In genomic region chr22:44802956-44803355, GRCh38 we compare ENCODE assay signal across 17 cellular contexts. TPM values are rescaled to one million over a fixed set of nuclear protein-coding genes. Genes with fewer than 3 reads are reported as not detected.
"Had no signal": no experiment of that assay in that cellular context is flagged by ENCODE, and none has a peak within 500 bp of the region (broad histone marks: within the 10 kb centered on the region; RNA-seq: fewer than 3 reads in every experiment).

No MANE protein-coding gene starts in this region.

- H3K9me3 ChIP-seq: lower lobe of right lung, psoas muscle, sigmoid colon, thyroid gland, vagina had no signal

- H3K4me3 Mint-ChIP-seq: effector memory CD8-positive, alpha-beta T cell; naive thymus-derived CD8-positive, alpha-beta T cell; neural crest cell; stimulated activated memory B cell treated with anti-CD40 and anti-IgM and Interleukin-4, amounts not matched to agents 10 μg/mL and 1 μg/mL and 100 μg/mL, for 72 hours; stimulated activated naive CD8-positive, alpha-beta T cell treated with anti-CD3 and anti-CD28 coated beads, Interleukin-15, Interleukin-2, amounts not matched to agents 100 ng/mL and 50 ng/mL, for 24 hours had no signal

- H3K27me3 ChIP-seq: thyroid gland, vagina had no signal

- H3K4me1 ChIP-seq: lower lobe of right lung, psoas muscle, sigmoid colon, thyroid gland, vagina had no signal

- H3K27ac Mint-ChIP-seq: effector memory CD8-positive, alpha-beta T cell; naive thymus-derived CD8-positive, alpha-beta T cell; stimulated activated memory B cell treated with anti-CD40 and anti-IgM and Interleukin-4, amounts not matched to agents 10 μg/mL and 1 μg/mL and 100 μg/mL, for 72 hours; stimulated activated naive CD8-positive, alpha-beta T cell treated with anti-CD3 and anti-CD28 coated beads, Interleukin-15, Interleukin-2, amounts not matched to agents 100 ng/mL and 50 ng/mL, for 24 hours had no signal

- H3K36me3 ChIP-seq: lower lobe of right lung, sigmoid colon, thyroid gland, vagina had no signal

- DNase-seq: cortex of kidney; effector memory CD8-positive, alpha-beta T cell; left ventricle myocardium superior; lower lobe of right lung; naive thymus-derived CD8-positive, alpha-beta T cell; psoas muscle; sigmoid colon; stimulated activated CD4-positive, alpha-beta T cell treated with anti-CD3 and anti-CD28 coated beads, Interleukin-2, amount 100 ng/mL, for 24 hours; stimulated activated CD4-positive, alpha-beta T cell treated with anti-CD3 and anti-CD28 coated beads, Interleukin-4, amount 100 ng/mL, for 24 hours; thyroid gland; trophoblast cell had no signal

- H3K4me3 ChIP-seq: lower lobe of right lung, psoas muscle, sigmoid colon, thyroid gland, vagina had no signal

- H3K4me1 Mint-ChIP-seq: stimulated activated memory B cell treated with anti-CD40 and anti-IgM and Interleukin-4, amounts not matched to agents 10 μg/mL and 1 μg/mL and 100 μg/mL, for 72 hours had no signal

- H3K9me3 Mint-ChIP-seq: effector memory CD8-positive, alpha-beta T cell; naive thymus-derived CD8-positive, alpha-beta T cell; neural crest cell; stimulated activated memory B cell treated with anti-CD40 and anti-IgM and Interleukin-4, amounts not matched to agents 10 μg/mL and 1 μg/mL and 100 μg/mL, for 72 hours; stimulated activated naive CD8-positive, alpha-beta T cell treated with anti-CD3 and anti-CD28 coated beads, Interleukin-15, Interleukin-2, amounts not matched to agents 100 ng/mL and 50 ng/mL, for 24 hours had no signal

- ATAC-seq: effector memory CD8-positive, alpha-beta T cell; left ventricle myocardium superior; lower lobe of right lung; psoas muscle; right cardiac atrium had no signal

- H3K36me3 Mint-ChIP-seq: stimulated activated memory B cell treated with anti-CD40 and anti-IgM and Interleukin-4, amounts not matched to agents 10 μg/mL and 1 μg/mL and 100 μg/mL, for 72 hours had no signal

- H3K27ac ChIP-seq: lower lobe of right lung, psoas muscle, sigmoid colon, thyroid gland, vagina had no signal

RNA-seq across cellular contexts. Expression of gene ARHGAP8, which starts 50.6 kb away (rescaled TPM):
- total RNA-seq: dermis microvascular lymphatic vessel endothelial cell, left ventricle myocardium superior had no signal
- polyA plus RNA-seq: psoas muscle had no signal
